Comparison of ENCODE assay signal across 8 cellular contexts in genomic region chr11:64225608-64226506, GRCh38. TPM values are rescaled to one million over a fixed set of nuclear protein-coding genes. Genes with fewer than 3 reads are reported as not detected.
DNase-seq lines count a peak whose midpoint lies in the region; ATAC-seq and TF ChIP-seq lines count a peak whose summit lies in the region.

NUDT22 (plus strand) TSS chr11:64226274; CDS start chr11:64226653, 379 bp downstream.
TRPT1 (minus strand) TSS chr11:64226186; CDS start chr11:64225860, 326 bp downstream.

- peak within 1 kb of the TSS; percentile 48 for H3K27ac ChIP-seq in adipose tissue (ENCODE audit: low read depth, low read length)
- H3K27ac ChIP-seq in heart right ventricle, result peak within 1 kb of the TSS; percentile 90 to 96 (median 95)
- peak within 1 kb of the TSS; percentile 83 to 96 (median 92) for H3K27ac ChIP-seq in upper lobe of left lung

- H3K36me3 Mint-ChIP-seq in progenitor cell of endocrine pancreas (ENCODE audit: insufficient read depth), result no peaks in the 10 kb centered on the region

- TF ChIP-seq CTCF in heart right ventricle (IDR thresholded peaks at IDR 0.05), result peak in 2 of 9 donors; percentile 9 to 37
- peak; percentile 39 for TF ChIP-seq CTCF in progenitor cell of endocrine pancreas (IDR thresholded peaks at IDR 0.05; ENCODE audit: unreplicated experiment)
- peak in 4 of 6 experiments; percentile 7 to 35 (median 25) for TF ChIP-seq CTCF in upper lobe of left lung (IDR thresholded peaks at IDR 0.05)

- peaks cover 16 to 58% (median 40%) of the 10 kb centered on the region in 9 donors for H3K4me1 ChIP-seq in heart right ventricle
- peaks cover 35 to 47% (median 36%) of the 10 kb centered on the region in 4 donors for H3K4me1 ChIP-seq in upper lobe of left lung

- ATAC-seq in heart right ventricle, result peak; percentile 81 to 88 (median 85)
- ATAC-seq in upper lobe of left lung (ENCODE audit: low FRiP score in 2 of 2), result peak; percentile 92 to 94

- H3K9me3 Mint-ChIP-seq in progenitor cell of endocrine pancreas (ENCODE audit: low read depth), result no peaks in the 10 kb centered on the region

- no peaks in the 10 kb centered on the region for H3K27me3 ChIP-seq in heart right ventricle
- H3K27me3 ChIP-seq in upper lobe of left lung, result no peaks in the 10 kb centered on the region

- 1% methylated on average over 52 to 54 of the region's 54 CpGs for WGBS in adipose tissue, 3 donors
- 0 to 1% methylated on average over 53 to 54 of the region's 54 CpGs for WGBS in heart right ventricle, 2 donors
- WGBS in upper lobe of left lung, 2 donors, result 1 to 2% methylated on average over 20 to 28 of the region's 54 CpGs

- peaks cover 14% of the 10 kb centered on the region for H3K4me1 Mint-ChIP-seq in progenitor cell of endocrine pancreas (ENCODE audit: low read depth)

- H3K36me3 ChIP-seq in heart right ventricle, result peaks cover 0 to 43% (median 0%) of the 10 kb centered on the region in 9 donors
- H3K36me3 ChIP-seq in upper lobe of left lung, result peaks cover 0 to 23% (median 16%) of the 10 kb centered on the region in 4 donors

- TF ChIP-seq POLR2A in upper lobe of left lung (IDR thresholded peaks at IDR 0.05), result peak in 3 of 4 donors; percentile 61 to 93 (median 75)

- H3K27me3 Mint-ChIP-seq in progenitor cell of endocrine pancreas, result no peaks in the 10 kb centered on the region

- TF ChIP-seq EP300 in upper lobe of left lung (IDR thresholded peaks at IDR 0.05), result no peak

- intact Hi-C loops in heart right ventricle (cut with DNase I), result loop anchor here in 2 of 10 donors (2.0 to 5.0 kb wide), 2 partner anchors 39 to 41 kb away; partner anchors contain the start of gene STIP1 (in 1 of the 2)

- H3K9me3 ChIP-seq in heart right ventricle, result no peaks in the 10 kb centered on the region
- H3K9me3 ChIP-seq in upper lobe of left lung, result no peaks in the 10 kb centered on the region

- peak; percentile 79 for DNase-seq in DMS53 treated with DMSO at 0.1 percent for 48 hours (lab: John Stamatoyannopoulos, UW; ENCODE audit: unreplicated experiment)
- peak; percentile 67 for DNase-seq in H4 (ENCODE audit: low spot score)
- DNase-seq in NCI-H1105 (lab: John Stamatoyannopoulos, UW), result peak; percentile 81
- DNase-seq in T-helper 1 cell, result peak; percentile 75 to 90 (median 86)
- peak; percentile 93 to 94 for DNase-seq in heart right ventricle
- DNase-seq in progenitor cell of endocrine pancreas (ENCODE audit: low spot score, unreplicated experiment), result peak; percentile 87
- peak; percentile 93 to 98 for DNase-seq in upper lobe of left lung

- H3K27ac Mint-ChIP-seq in progenitor cell of endocrine pancreas, result peak within 1 kb of the TSS; percentile 88

- H3K4me3 Mint-ChIP-seq in progenitor cell of endocrine pancreas (ENCODE audit: low read depth), result peak within 1 kb of the TSS; percentile 87

- H3K4me3 ChIP-seq in heart right ventricle, result peak within 1 kb of the TSS; percentile 64 to 95 (median 76)
- peak within 1 kb of the TSS; percentile 44 to 76 (median 67) for H3K4me3 ChIP-seq in upper lobe of left lung

RNA-seq across cellular contexts. Expression of gene NUDT22, which starts in this region (rescaled TPM):
- 39.6 and 47.9 TPM in 2 replicates for total RNA-seq in H4 (2014; rRNA removed; shearing (Covaris generic))
- polyA plus RNA-seq in adipose tissue (10 to 100 TPM; 42.5 to 51.3 (median 49.4) TPM), heart right ventricle (10 to 100 TPM; 93.0 to 95.2 TPM)
- total RNA-seq in heart right ventricle (10 to 100 TPM; 57.3 to 85.6 (median 71.0) TPM), progenitor cell of endocrine pancreas (42.9 and 48.2 TPM in 2 replicates), upper lobe of left lung (10 to 100 TPM; 30.3 to 94.3 (median 68.0) TPM)

RNA-seq across cellular contexts. Expression of gene TRPT1, which starts in this region (rescaled TPM):
- 56.1 and 62.3 TPM in 2 replicates for total RNA-seq in H4 (2014; rRNA removed; shearing (Covaris generic))
- polyA plus RNA-seq in adipose tissue, result 10 to 100 TPM; 42.2 to 61.3 (median 46.7) TPM
- 10 to 100 TPM; 50.5 to 81.7 (median 61.4) TPM for total RNA-seq in heart right ventricle
- polyA plus RNA-seq in heart right ventricle, result 100 to 1,000 TPM in 1 of 2 donors, 10 to 100 TPM in 1; 87.2 to 188 TPM
- total RNA-seq in progenitor cell of endocrine pancreas, result 52.0 and 53.9 TPM in 2 replicates
- 10 to 100 TPM; 27.2 to 69.1 (median 35.2) TPM for total RNA-seq in upper lobe of left lung

Comparison
In these comparisons a context has a peak if more than half of its experiments do, and no peak if none do; other contexts are left out.
1. Peak in every context shown above with its lines: DNase-seq, ATAC-seq, H3K4me3 ChIP-seq and H3K27ac ChIP-seq.